17 cellular contexts compared by ENCODE assay signal in the genomic region with DNA sequence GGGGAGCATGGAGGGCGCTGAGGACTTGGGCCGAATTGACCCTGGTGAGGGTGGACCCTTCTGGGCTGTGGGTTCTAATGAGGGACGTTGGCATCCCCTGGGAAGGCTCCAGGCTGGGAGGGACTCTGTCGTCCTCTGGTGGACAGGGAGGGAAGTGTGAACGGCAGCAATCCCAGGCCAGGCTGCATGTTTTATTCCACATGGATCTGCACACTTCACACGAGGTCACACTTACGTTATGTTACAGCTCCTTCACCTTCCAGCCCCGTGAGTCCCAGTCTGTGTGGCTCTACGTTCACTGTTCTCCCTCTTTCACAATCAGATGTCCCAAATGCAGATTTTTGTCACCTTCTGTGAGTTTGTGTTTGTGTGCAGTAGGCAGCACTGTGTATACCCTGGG. TPM values are rescaled to one million over a fixed set of nuclear protein-coding genes. Genes with fewer than 3 reads are reported as not detected.
DNase-seq lines count a peak whose midpoint lies in the region; ATAC-seq and TF ChIP-seq lines count a peak whose summit lies in the region.
"Not testable (repeated sequence)": the region's sequence is repeated elsewhere in the genome, so short reads cannot be mapped to it uniquely, and the experiment has no call there.
"Had no signal": no experiment of that assay in that cellular context is flagged by ENCODE, and none has a peak within 500 bp of the region (broad histone marks: within the 10 kb centered on the region; RNA-seq: fewer than 3 reads in every experiment).

No MANE protein-coding gene starts in this region.

- POLR2A ChIA-PET in AG04450 (lab: Yijun Ruan, JAX); OCI-LY7 (lab: Charles Lee); WTC11 (lab: Charles Lee): not testable (repeated sequence)

- not testable (repeated sequence) for H3K36me3 Mint-ChIP-seq in WTC11

- in situ Hi-C loops in GM13976 (cut with MboI; ENCODE audit: low sequenced_read_pairs, unreplicated experiment): not testable (repeated sequence)

- BruUV-seq in OCI-LY7 (replicated peaks; lab: Mats Ljungman, UMichigan): not testable (repeated sequence)

- H3K4me1 Mint-ChIP-seq in WTC11: not testable (repeated sequence)

- H3K9me3 Mint-ChIP-seq in WTC11: not testable (repeated sequence)

- intact Hi-C loops in OCI-LY7 (cut with micrococcal nuclease; ENCODE audit: unreplicated experiment): not testable (repeated sequence)

- H3K27me3 ChIP-seq in AG04450 (ENCODE audit: control insufficient read depth, insufficient read depth, low read length); Karpas-422 (ENCODE audit: low read length); kidney epithelial cell (ENCODE audit: control insufficient read depth, insufficient read depth, low read length): not testable (repeated sequence)

- not testable (repeated sequence) for H3K4me2 ChIP-seq in Karpas-422 (ENCODE audit: low read depth, low read length, poor library complexity, severe bottlenecking); OCI-LY7 (ENCODE audit: low read length)

- ATAC-seq in WTC11: not testable (repeated sequence)

- not testable (repeated sequence) for H3K27ac Mint-ChIP-seq in WTC11

- CTCF ChIA-PET in AG04450 (lab: Charles Lee); OCI-LY7 (lab: Charles Lee; ENCODE audit: unreplicated experiment); WTC11 (lab: Charles Lee): not testable (repeated sequence)

- H3K79me2 ChIP-seq in Karpas-422 (ENCODE audit: low read length); OCI-LY7 (ENCODE audit: insufficient read depth, low read depth, low read length): not testable (repeated sequence)

- H3K4me3 ChIP-seq in AG04450 (ENCODE audit: low read depth, low read length); Karpas-422 (ENCODE audit: low read length); OCI-LY7 (ENCODE audit: low read depth, low read length, poor library complexity, severe bottlenecking); epithelial cell of esophagus (ENCODE audit: low read length); kidney epithelial cell (ENCODE audit: low read depth, low read length): not testable (repeated sequence)

- not testable (repeated sequence) for H3K9me3 ChIP-seq in AG04450 (ENCODE audit: control insufficient read depth, insufficient read depth, low read length); Karpas-422 (ENCODE audit: low read length); OCI-LY7 (ENCODE audit: low read length)

- DNase-seq in AG04450 (ENCODE audit: low read depth, low spot score); GM13976 (ENCODE audit: low spot score); OCI-LY7 (ENCODE audit: low spot score); kidney epithelial cell (ENCODE audit: low read depth): not testable (repeated sequence)
- DNase-seq in Daoy (ENCODE audit: low read depth) (peak; percentile 21), Karpas-422 (peak; percentile 40), WTC11 (ENCODE audit: low spot score) (peak; percentile 34), epithelial cell of esophagus (ENCODE audit: low read depth) (peak; percentile 19)

- H3K27me3 Mint-ChIP-seq in WTC11 (ENCODE audit: low read depth): not testable (repeated sequence)

- H4K20me1 ChIP-seq in Karpas-422 (ENCODE audit: insufficient read depth, low read depth, low read length); OCI-LY7 (ENCODE audit: insufficient read depth, low read length): not testable (repeated sequence)

- H3K36me3 ChIP-seq in Karpas-422 (ENCODE audit: insufficient read depth, low read length); OCI-LY7 (ENCODE audit: insufficient read depth, low read length); kidney epithelial cell (ENCODE audit: control insufficient read depth, insufficient read depth, low read length): not testable (repeated sequence)

- H3K9me2 ChIP-seq in Karpas-422 (replicated peaks; ENCODE audit: insufficient read depth, low read length); OCI-LY7 (ENCODE audit: insufficient read depth, low read length): not testable (repeated sequence)

- not testable (repeated sequence) for H3K27ac ChIP-seq in AG04450 (ENCODE audit: low read depth, low read length); Karpas-422 (ENCODE audit: low read length); OCI-LY7 (ENCODE audit: low read depth, low read length, poor library complexity, severe bottlenecking)

- not testable (repeated sequence) for H3K4me1 ChIP-seq in Karpas-422 (ENCODE audit: low read length); OCI-LY7 (ENCODE audit: insufficient read depth, low read length, poor library complexity, severe bottlenecking)

- peak; percentile 34 for TF ChIP-seq CTCF in AG04450 (IDR thresholded peaks at IDR 0.05; ENCODE audit: low read depth, low read length)
- peak; percentile 8 for TF ChIP-seq CTCF in GM13976 (IDR thresholded peaks at IDR 0.05; ENCODE audit: borderline replicate concordance, control extremely low read depth, extremely low read depth, insufficient read depth, missing control alignments)
- TF ChIP-seq CTCF in OCI-LY7 (conservative IDR thresholded peaks at IDR 0.05; ENCODE audit: low read length): peak; percentile 49
- TF ChIP-seq CTCF in WTC11 (IDR thresholded peaks at IDR 0.05): peak; percentile 45
- peak; percentile 59 for TF ChIP-seq CTCF in epithelial cell of esophagus (IDR thresholded peaks at IDR 0.05; ENCODE audit: insufficient read depth, low read depth, low read length, missing control alignments)
- peak; percentile 13 for TF ChIP-seq CTCF in kidney epithelial cell (IDR thresholded peaks at IDR 0.05; ENCODE audit: insufficient read depth, low read length, poor library complexity, severe bottlenecking)

- not testable (repeated sequence) for H3K9ac ChIP-seq in Karpas-422 (ENCODE audit: low read length)

- not testable (repeated sequence) for H2AFZ ChIP-seq in Karpas-422 (ENCODE audit: low read length); OCI-LY7 (ENCODE audit: low read length)

- H3K4me3 Mint-ChIP-seq in WTC11: not testable (repeated sequence)

RNA-seq across cellular contexts. Expression of a gene that starts 1.8 kb away (rescaled TPM):
- 115 and 135 TPM in 2 replicates for polyA plus RNA-seq in AG04450 (2011; rRNA removed)
- 36.9 and 46.6 TPM in 2 replicates for polyA minus RNA-seq in AG04450 (2011; rRNA and poly(A)+ RNA removed)
- 0.80 and 5.1 TPM in 2 replicates for total RNA-seq in Daoy (2014; rRNA removed; shearing (Covaris generic))
- not detected in 2 replicates for total RNA-seq in Karpas-422 (2014; rRNA removed; shearing (Covaris generic); ENCODE audit: low replicate concordance)
- not detected in 2 replicates for total RNA-seq in OCI-LY7 (2014; rRNA removed; shearing (Covaris generic))
- total RNA-seq in OCI-LY7 (2022) (not detected in 2 replicates), WTC11 (2021) (not detected in 3 replicates), kidney epithelial cell (0.34 and 0.96 TPM in 2 replicates)
- total RNA-seq: CD8-positive, alpha-beta memory T cell; esophagus mucosa; left cardiac atrium; myocyte; psoas muscle; skeletal muscle tissue; subcutaneous adipose tissue; upper lobe of left lung had no signal
- polyA plus RNA-seq: CD8-positive, alpha-beta memory T cell; psoas muscle had no signal

RNA-seq across cellular contexts. Expression of a gene that starts 17.3 kb away (rescaled TPM):
- polyA plus RNA-seq in AG04450 (2011; rRNA removed): 0.56 and 0.84 TPM in 2 replicates
- 0.69 TPM in 1 of 2 replicates, not detected in the other for polyA minus RNA-seq in AG04450 (2011; rRNA and poly(A)+ RNA removed)
- 0.27 and 0.69 TPM in 2 replicates for total RNA-seq in Daoy (2014; rRNA removed; shearing (Covaris generic))
- total RNA-seq in Karpas-422 (2014; rRNA removed; shearing (Covaris generic); ENCODE audit: low replicate concordance): not detected in 2 replicates
- not detected in 2 replicates for total RNA-seq in OCI-LY7 (2014; rRNA removed; shearing (Covaris generic))
- total RNA-seq in OCI-LY7 (2022) (not detected in 2 replicates), WTC11 (2021) (not detected in 3 replicates), kidney epithelial cell (3.0 and 7.4 TPM in 2 replicates)
- total RNA-seq: CD8-positive, alpha-beta memory T cell; cerebellum; left cardiac atrium; myocyte; psoas muscle; skeletal muscle tissue; subcutaneous adipose tissue; upper lobe of left lung had no signal
- polyA plus RNA-seq: CD8-positive, alpha-beta memory T cell; psoas muscle had no signal

Comparison
In these comparisons a context has a peak if more than half of its experiments do, and no peak if none do; other contexts are left out.
1. CTCF ChIP-seq: peak in every context shown above with its lines; median percentile 59 in epithelial cell of esophagus; 49 in OCI-LY7; 45 in WTC11; 34 in AG04450; 13 in kidney epithelial cell; 8 in GM13976.